13 cellular contexts compared by ENCODE assay signal in the genomic region with DNA sequence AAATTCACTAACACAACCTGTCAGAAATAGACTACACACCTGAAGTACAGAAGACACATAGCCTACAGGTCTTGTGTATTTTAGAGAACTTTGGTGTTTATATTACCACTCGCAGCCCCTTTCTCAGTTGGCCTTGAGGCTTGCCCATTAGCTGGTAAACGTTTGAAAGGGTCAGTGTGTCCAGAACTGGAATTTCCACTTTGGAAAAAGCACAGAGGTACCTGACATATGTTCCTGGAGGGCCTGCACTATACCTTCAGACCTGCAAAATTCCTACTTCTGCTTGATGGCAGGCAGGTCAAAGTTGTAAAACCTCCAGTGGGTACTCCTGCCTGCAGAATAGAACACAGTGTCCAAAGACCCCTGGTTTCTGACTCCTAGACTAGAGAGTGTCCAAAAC. TPM values are rescaled to one million over a fixed set of nuclear protein-coding genes. Genes with fewer than 3 reads are reported as not detected.
DNase-seq lines count a peak whose midpoint lies in the region; ATAC-seq, FAIRE-seq and TF ChIP-seq lines count a peak whose summit lies in the region.
"Had no signal": no experiment of that assay in that cellular context is flagged by ENCODE, and none has a peak within 500 bp of the region (broad histone marks: within the 10 kb centered on the region; RNA-seq: fewer than 3 reads in every experiment).

No MANE protein-coding gene starts in this region.

- H3K27me3 ChIP-seq in PC-3 (ENCODE audit: low read length) (no peaks in the 10 kb centered on the region), esophagus squamous epithelium (peaks cover 0 to 15% (median 0%) of the 10 kb centered on the region in 4 donors), pancreas (no peaks in the 10 kb centered on the region)

- no peaks in the 10 kb centered on the region for H3F3A ChIP-seq in PC-3 (ENCODE audit: low read length, unreplicated experiment)

- H2AFZ ChIP-seq in PC-3 (ENCODE audit: low read length), result no peak overlapping the region

- POLR2A ChIA-PET in PC-3 (lab: Charles Lee; ENCODE audit: unreplicated experiment), result no interaction called here

- DNase-seq in ELF-1 (ENCODE audit: low read depth, low spot score) (peak; percentile 57), PC-3 (peak; percentile 30), esophagus squamous epithelium (lab: John Stamatoyannopoulos, UW) (no peak), pancreas (peak in 2 of 6 donors; percentile 7 to 22), AML-193 (lab: John Stamatoyannopoulos, UW) (no peak)
- no peak for DNase-seq in central memory CD4-positive, alpha-beta T cell
- DNase-seq: activated effector memory CD4-positive, alpha-beta T cell treated with Interleukin-2 at 50 U/mL for 16 hours; IMR-90; NCI-H187; spleen had no signal

- peak overlapping the region; percentile 21; the same call in 1 of the 2 replicates for H3K9ac ChIP-seq in PC-3 (ENCODE audit: low read length)

- TF ChIP-seq CTCF in PC-3 (conservative IDR thresholded peaks at IDR 0.05; ENCODE audit: low read depth, low read length) (no peak), esophagus squamous epithelium (IDR thresholded peaks at IDR 0.05) (no peak), pancreas (IDR thresholded peaks at IDR 0.05) (no peak)

- no peaks in the 10 kb centered on the region for H3K36me3 ChIP-seq in PC-3 (ENCODE audit: low read depth, low read length)
- no peaks in the 10 kb centered on the region for H3K36me3 ChIP-seq in esophagus squamous epithelium
- no peaks in the 10 kb centered on the region for H3K36me3 ChIP-seq in pancreas
- H3K36me3 ChIP-seq: spleen had no signal

- no TSS peak for BruUV-seq in PC-3 (replicated peaks; lab: Mats Ljungman, UMichigan)

- no peak for ATAC-seq in PC-3
- peak in 1 of 4 donors; percentile 17 for ATAC-seq in pancreas
- ATAC-seq in GM21390 (IDR thresholded peaks at IDR 0.05; ENCODE audit: unreplicated experiment), result no peak

- peaks cover 17% of the 10 kb centered on the region; the same call in 1 of the 2 replicates for H4K20me1 ChIP-seq in PC-3 (ENCODE audit: low read length)

- H3K79me2 ChIP-seq in PC-3 (ENCODE audit: low read length), result peaks cover 88% of the 10 kb centered on the region

- WGBS in esophagus squamous epithelium, 2 donors, result 22 to 42% methylated on average over 2 of the region's 2 CpGs
- WGBS in pancreas, 2 donors, result 11 to 13% methylated on average over 2 of the region's 2 CpGs

- TF ChIP-seq POLR2A in esophagus squamous epithelium (IDR thresholded peaks at IDR 0.05), result no peak

- no peak overlapping the region for H3K27ac ChIP-seq in PC-3 (ENCODE audit: low read length)
- peak overlapping the region in 1 of 4 donors; percentile 28 for H3K27ac ChIP-seq in esophagus squamous epithelium
- H3K27ac ChIP-seq in pancreas, result peak overlapping the region; percentile 7 to 62 (median 43)
- H3K27ac ChIP-seq: spleen had no signal

- peak overlapping the region; percentile 90 for H3K4me2 ChIP-seq in PC-3 (ENCODE audit: low read length)

- FAIRE-seq in pancreas (lab: Jason Lieb, UNC), result no peak
- FAIRE-seq: D721Med, GM12892 had no signal

- no peaks in the 10 kb centered on the region for H3K9me3 ChIP-seq in PC-3 (ENCODE audit: low read length)
- no peaks in the 10 kb centered on the region for H3K9me3 ChIP-seq in esophagus squamous epithelium
- H3K9me3 ChIP-seq in pancreas, result no peaks in the 10 kb centered on the region
- H3K9me3 ChIP-seq: spleen had no signal

- H3K4me1 ChIP-seq in PC-3 (ENCODE audit: insufficient read depth, low read length) (peaks cover 44% of the 10 kb centered on the region), esophagus squamous epithelium (peaks cover 30 to 93% (median 44%) of the 10 kb centered on the region in 3 donors), pancreas (peaks cover 3 to 51% (median 37%) of the 10 kb centered on the region in 3 donors)

- H3K4me3 ChIP-seq in PC-3 (ENCODE audit: low read length) (peak overlapping the region; percentile 71), esophagus squamous epithelium (peak overlapping the region in 3 of 4 donors; percentile 75 to 93 (median 85)), pancreas (peak overlapping the region in 2 of 4 donors; percentile 18 to 86)

- H3K9me2 ChIP-seq in PC-3 (replicated peaks; ENCODE audit: low read length), result no peaks in the 10 kb centered on the region

- intact Hi-C loops in PC-3 (cut with micrococcal nuclease) (loop anchor here (2.0 to 5.0 kb wide), 2 partner anchors 65 to 202 kb away; no protein-coding TSS in a partner anchor), esophagus squamous epithelium (cut with DNase I) (no loop called here), pancreas (cut with DNase I) (loop anchor here in 1 of 3 donors (10.0 kb wide), 1 partner anchor 61 kb away; no protein-coding TSS in a partner anchor)

- CTCF ChIA-PET in PC-3 (lab: Charles Lee), result interaction anchor here (1.0 kb wide), 1 partner anchor 65 kb away, joined by 3 read pairs; no protein-coding TSS in a partner anchor

RNA-seq across cellular contexts. Expression of a gene that starts 3.0 kb away (rescaled TPM):
- total RNA-seq in PC-3 (2014; rRNA removed), result 15.8 and 24.0 TPM in 2 replicates
- 10 to 100 TPM; 46.0 to 67.1 (median 56.6) TPM for total RNA-seq in esophagus squamous epithelium
- total RNA-seq in pancreas, result 10 to 100 TPM in 1 of 6 donors, 1 to 10 TPM in 5; 6.8 to 16.8 (median 9.0) TPM
- 1 to 10 TPM; 4.3 to 6.4 TPM for polyA plus RNA-seq in pancreas

Comparison
In these comparisons a context has a peak if more than half of its experiments do, and no peak if none do; other contexts are left out.
1. DNase-seq: peak in ELF-1 (single experiment) and PC-3 (single experiment); none in esophagus squamous epithelium (single experiment), AML-193 (0 of 2) and central memory CD4-positive, alpha-beta T cell (single experiment).